9 cellular contexts compared by ENCODE assay signal in genomic region chr1:115261511-115261910, GRCh38.
"Had no signal": no experiment of that assay in that cellular context is flagged by ENCODE, and none has a peak within 500 bp of the region (broad histone marks: within the 10 kb centered on the region; RNA-seq: fewer than 3 reads in every experiment).

No MANE protein-coding gene starts in this region.

- H3K4me1 ChIP-seq: HAP-1 had no signal

- ATAC-seq: HCT116, HepG2, K562 had no signal

- H3K4me3 ChIP-seq: GM23248, HAP-1, K562 had no signal

- DNase-seq: GM23248, GOT3, H7, KG1 had no signal

- H3K9ac ChIP-seq: GM23248 had no signal

- H2AFZ ChIP-seq: GM23248 had no signal

- H3K27ac ChIP-seq: GM23248, HL-60 had no signal

- H3K9me3 ChIP-seq: HAP-1 had no signal

- H3K36me3 ChIP-seq: HAP-1 had no signal
